ENCODE assay signal across 7 cellular contexts in genomic region chr6:169494038-169494437, GRCh38.
"Had no signal": no experiment of that assay in that cellular context is flagged by ENCODE, and none has a peak within 500 bp of the region (broad histone marks: within the 10 kb centered on the region; RNA-seq: fewer than 3 reads in every experiment).

No MANE protein-coding gene starts in this region.

- DNase-seq: GDM1, GF-D8 had no signal

- FAIRE-seq: GM12878, GM12891, GM12892, GM18507, GM19239 had no signal

- H3K4me3 ChIP-seq: GM12878 had no signal

- ATAC-seq: GM12878 had no signal
